27 cellular contexts compared by ENCODE assay signal in genomic region chr4:100889898-100890297, GRCh38.
"Had no signal": no experiment of that assay in that cellular context is flagged by ENCODE, and none has a peak within 500 bp of the region (broad histone marks: within the 10 kb centered on the region; RNA-seq: fewer than 3 reads in every experiment).

No MANE protein-coding gene starts in this region.

- H3K4me1 Mint-ChIP-seq: mesothelial cell of epicardium, nephron progenitor cell, neural progenitor cell had no signal

- H3K36me3 ChIP-seq: left ventricle myocardium inferior, neutrophil, right atrium auricular region, right lobe of liver, stomach, thyroid gland, transverse colon, upper lobe of left lung, vagina had no signal

- H3K4me2 ChIP-seq: neural progenitor cell, smooth muscle cell had no signal

- H3K27ac ChIP-seq: left ventricle myocardium inferior, neural progenitor cell, neutrophil, parathyroid adenoma, psoas muscle, right atrium auricular region, right lobe of liver, stomach, testis, thyroid gland, transverse colon, upper lobe of left lung, vagina had no signal

- H3K4me1 ChIP-seq: left ventricle myocardium inferior, neural progenitor cell, parathyroid adenoma, psoas muscle, right atrium auricular region, stomach, testis, thyroid gland, upper lobe of left lung, vagina had no signal

- H3K4me3 Mint-ChIP-seq: immature natural killer cell; mesothelial cell of epicardium; naive B cell; natural killer cell; nephron progenitor cell; neural progenitor cell; stimulated activated naive B cell treated with anti-CD40 and anti-IgM and Interleukin-4, amounts not matched to agents 10 μg/mL and 1 μg/mL and 100 μg/mL, for 72 hours had no signal

- H3K27ac Mint-ChIP-seq: immature natural killer cell; mesothelial cell of epicardium; naive B cell; natural killer cell; nephron progenitor cell; neural progenitor cell; stimulated activated naive B cell treated with anti-CD40 and anti-IgM and Interleukin-4, amounts not matched to agents 10 μg/mL and 1 μg/mL and 100 μg/mL, for 72 hours had no signal

- H3K36me3 Mint-ChIP-seq: neural progenitor cell had no signal

- H3K4me3 ChIP-seq: left ventricle myocardium inferior, lung, neural progenitor cell, psoas muscle, right atrium auricular region, right lobe of liver, smooth muscle cell, stomach, testis, thyroid gland, transverse colon, upper lobe of left lung, vagina had no signal

- ATAC-seq: natural killer cell; psoas muscle; right lobe of liver; stimulated activated naive B cell treated with anti-CD40 and anti-IgM and Interleukin-4, amounts not matched to agents 10 μg/mL and 1 μg/mL and 100 μg/mL, for 72 hours; stimulated activated naive CD8-positive, alpha-beta T cell treated with anti-CD3 and anti-CD28 coated beads, Interleukin-15, Interleukin-2, amounts not matched to agents 100 U/mL and 50 U/mL, for 24 hours had no signal

- H2AFZ ChIP-seq: neural progenitor cell, parathyroid adenoma had no signal

- H3K79me2 ChIP-seq: parathyroid adenoma had no signal

- H3K27me3 ChIP-seq: neural progenitor cell, neutrophil, right atrium auricular region, right lobe of liver, stomach, testis, thyroid gland, transverse colon, upper lobe of left lung, vagina had no signal

- H3K27me3 Mint-ChIP-seq: stimulated activated naive B cell treated with anti-CD40 and anti-IgM and Interleukin-4, amounts not matched to agents 10 μg/mL and 1 μg/mL and 100 μg/mL, for 72 hours had no signal

- DNase-seq: hypothalamus; immature natural killer cell; left ventricle myocardium inferior; mesendoderm; naive B cell; natural killer cell; nephron progenitor cell; occipital lobe; psoas muscle; right lobe of liver; stimulated activated CD4-positive, alpha-beta T cell treated with anti-CD3 and anti-CD28 coated beads, Interleukin-2, amount 100 ng/mL, for 24 hours; stimulated activated CD4-positive, alpha-beta T cell treated with anti-CD3 and anti-CD28 coated beads, Interleukin-4, amount 100 ng/mL, for 1 hour; stimulated activated naive B cell treated with anti-CD40 and anti-IgM and Interleukin-4, amounts not matched to agents 10 μg/mL and 1 μg/mL and 100 μg/mL, for 72 hours; stimulated activated naive CD8-positive, alpha-beta T cell treated with anti-CD3 and anti-CD28 coated beads, Interleukin-15, Interleukin-2, amounts not matched to agents 100 U/mL and 50 U/mL, for 24 hours; stomach; testis; thyroid gland; transverse colon; upper lobe of left lung had no signal

- H3K9ac ChIP-seq: neural progenitor cell, parathyroid adenoma had no signal
